Comparison of ENCODE assay signal across 30 cellular contexts in genomic region chrX:123153846-123154335, GRCh38. TPM values are rescaled to one million over a fixed set of nuclear protein-coding genes. Genes with fewer than 3 reads are reported as not detected.
A peak's percentile ranks its signal among the peaks of the same experiment; 100 is the strongest.
DNase-seq lines count a peak whose midpoint lies in the region; TF ChIP-seq lines count a peak whose summit lies in the region.
"Had no signal": no experiment of that assay in that cellular context is flagged by ENCODE, and none has a peak within 500 bp of the region (broad histone marks: within the 10 kb centered on the region; RNA-seq: fewer than 3 reads in every experiment).

No MANE protein-coding gene starts in this region.

- DNase-seq in MCF 10A (ENCODE audit: unreplicated experiment) (peak; percentile 48), breast epithelium (ENCODE audit: low spot score in 2 of 2) (no peak), NCI-H82 (lab: John Stamatoyannopoulos, UW) (peak; percentile 60), fibroblast of mammary gland (ENCODE audit: low read depth) (peak; percentile 24), SHP77 treated with DMSO at 0.1 percent for 48 hours (lab: John Stamatoyannopoulos, UW) (no peak), erythroblast (lab: John Stamatoyannopoulos, UW) (no peak), substantia nigra (lab: John Stamatoyannopoulos, UW) (no peak)
- DNase-seq in stimulated activated CD4-positive, alpha-beta T cell treated with anti-CD3 and anti-CD28 coated beads, Interleukin-12 subunit alpha, Interleukin-12 subunit beta, amount 100 ng/mL, for 4 hours: no peak
- DNase-seq: activated CD4-positive, alpha-beta T cell treated with anti-CD3 and anti-CD28 coated beads for 48 hours; activated CD8-positive, alpha-beta memory T cell treated with anti-CD3 and anti-CD28 coated beads for 24 hours; activated T-cell treated with anti-CD3 and anti-CD28 coated beads for 4 hours; AML-193; amygdala; CD4-positive, CD25-positive, alpha-beta regulatory T cell; IMR-90; mesenchymal stem cell; NCI-H1092 treated with DMSO at 0.1 percent for 48 hours; NCI-H187; NCI-H526; nephron progenitor cell; PC-9; small intestine; stimulated activated CD4-positive, alpha-beta T cell treated with anti-CD3 and anti-CD28 coated beads, Interleukin-1b, Interleukin-23, amount 100 ng/mL, for 48 hours; stimulated activated naive CD4-positive, alpha-beta T cell treated with Interleukin-2 at 50 U/mL for 16 hours; SW 1271 had no signal

- no peaks in the 10 kb centered on the region for H3K27me3 Mint-ChIP-seq in MCF 10A (ENCODE audit: insufficient read depth, unreplicated experiment)
- H3K27me3 Mint-ChIP-seq: CD4-positive, CD25-positive, alpha-beta regulatory T cell had no signal

- no TSS peak for BruUV-seq in MCF 10A (replicated peaks; lab: Mats Ljungman, UMichigan)

- TF ChIP-seq POLR2A in breast epithelium (IDR thresholded peaks at IDR 0.05) (no peak), erythroblast (IDR thresholded peaks at IDR 0.05; ENCODE audit: low read length) (no peak)

- no peaks in the 10 kb centered on the region for H3K36me3 ChIP-seq in breast epithelium
- H3K36me3 ChIP-seq: thoracic aorta had no signal

- no peak overlapping the region for H3K4me3 Mint-ChIP-seq in MCF 10A (ENCODE audit: unreplicated experiment)
- H3K4me3 Mint-ChIP-seq: activated naive CD4-positive, alpha-beta T cell treated with anti-CD3 and anti-CD28 coated beads, Interleukin-2, amount 50 U/mL, for 24 hours; CD4-positive, CD25-positive, alpha-beta regulatory T cell; nephron progenitor cell had no signal

- H3K9me3 Mint-ChIP-seq in MCF 10A (ENCODE audit: unreplicated experiment): peaks cover 17% of the 10 kb centered on the region
- H3K9me3 Mint-ChIP-seq: activated naive CD4-positive, alpha-beta T cell treated with anti-CD3 and anti-CD28 coated beads, Interleukin-2, amount 50 U/mL, for 24 hours had no signal

- CTCF ChIA-PET in MCF 10A (lab: Yijun Ruan, JAX): no interaction called here

- H3K27me3 ChIP-seq in breast epithelium: no peaks in the 10 kb centered on the region

- intact Hi-C loops in MCF 10A (cut with micrococcal nuclease) (no loop called here), breast epithelium (cut with DNase I; ENCODE audit: low total_unique reads) (loop anchor here (10.0 kb wide), 1 partner anchor 759 kb away; no protein-coding TSS in a partner anchor)

- H3K9me3 ChIP-seq in breast epithelium: no peaks in the 10 kb centered on the region
- H3K9me3 ChIP-seq: A549, thoracic aorta had no signal

- H3K4me3 ChIP-seq in breast epithelium (no peak overlapping the region), fibroblast of mammary gland (ENCODE audit: control insufficient read depth, low read depth, low read length) (no peak overlapping the region)
- H3K4me3 ChIP-seq: A549, PC-9, thoracic aorta had no signal

- TF ChIP-seq CTCF in MCF 10A (IDR thresholded peaks at IDR 0.05; ENCODE audit: unreplicated experiment) (no peak), breast epithelium (IDR thresholded peaks at IDR 0.05) (no peak), fibroblast of mammary gland (conservative IDR thresholded peaks at IDR 0.05; ENCODE audit: control insufficient read depth, insufficient read depth, low read depth, low read length) (no peak)

- H3K27ac ChIP-seq in breast epithelium (no peak overlapping the region), substantia nigra (ENCODE audit: low read depth, low read length, poor library complexity, severe bottlenecking) (no peak overlapping the region)
- H3K27ac ChIP-seq: A549, PC-9, thoracic aorta had no signal

- no peak overlapping the region for H3K27ac Mint-ChIP-seq in MCF 10A (ENCODE audit: low read depth, unreplicated experiment)
- H3K27ac Mint-ChIP-seq: activated naive CD4-positive, alpha-beta T cell treated with anti-CD3 and anti-CD28 coated beads, Interleukin-2, amount 50 U/mL, for 24 hours; CD4-positive, CD25-positive, alpha-beta regulatory T cell; nephron progenitor cell had no signal

- H3K4me1 Mint-ChIP-seq in MCF 10A (ENCODE audit: insufficient read depth, unreplicated experiment): peaks cover 17% of the 10 kb centered on the region
- H3K4me1 Mint-ChIP-seq: activated naive CD4-positive, alpha-beta T cell treated with anti-CD3 and anti-CD28 coated beads, Interleukin-2, amount 50 U/mL, for 24 hours; CD4-positive, CD25-positive, alpha-beta regulatory T cell; nephron progenitor cell had no signal

- H3K4me1 ChIP-seq in breast epithelium: no peaks in the 10 kb centered on the region
- H3K4me1 ChIP-seq: A549 had no signal

- no peaks in the 10 kb centered on the region for H3K36me3 Mint-ChIP-seq in MCF 10A (ENCODE audit: insufficient read depth, unreplicated experiment)
- H3K36me3 Mint-ChIP-seq: activated naive CD4-positive, alpha-beta T cell treated with anti-CD3 and anti-CD28 coated beads, Interleukin-2, amount 50 U/mL, for 24 hours; CD4-positive, CD25-positive, alpha-beta regulatory T cell had no signal

- POLR2A ChIA-PET in MCF 10A (lab: Yijun Ruan, JAX): no interaction called here

RNA-seq across cellular contexts. Expression of gene GRIA3, which starts 30.2 kb away (rescaled TPM):
- total RNA-seq in MCF 10A (2022) (not detected in 2 replicates), breast epithelium (1 to 10 TPM in 2 of 3 donors, under 1 TPM in 1; 0.98 to 2.6 (median 1.9) TPM)
- total RNA-seq: CD4-positive, CD25-positive, alpha-beta regulatory T cell; Daoy; IMR-90; osteocyte; PC-9 had no signal

Comparison
In these comparisons a context has a peak if more than half of its experiments do, and no peak if none do; other contexts are left out.
1. DNase-seq: peak in MCF 10A (single experiment), NCI-H82 (single experiment) and fibroblast of mammary gland (single experiment); none in breast epithelium (0 of 2), SHP77 treated with DMSO at 0.1 percent for 48 hours (single experiment), stimulated activated CD4-positive, alpha-beta T cell treated with anti-CD3 and anti-CD28 coated beads, Interleukin-12 subunit alpha, Interleukin-12 subunit beta, amount 100 ng/mL, for 4 hours (single experiment), erythroblast (0 of 2) and substantia nigra (0 of 49).